ENCODE assay signal across 23 cellular contexts in the genomic region with DNA sequence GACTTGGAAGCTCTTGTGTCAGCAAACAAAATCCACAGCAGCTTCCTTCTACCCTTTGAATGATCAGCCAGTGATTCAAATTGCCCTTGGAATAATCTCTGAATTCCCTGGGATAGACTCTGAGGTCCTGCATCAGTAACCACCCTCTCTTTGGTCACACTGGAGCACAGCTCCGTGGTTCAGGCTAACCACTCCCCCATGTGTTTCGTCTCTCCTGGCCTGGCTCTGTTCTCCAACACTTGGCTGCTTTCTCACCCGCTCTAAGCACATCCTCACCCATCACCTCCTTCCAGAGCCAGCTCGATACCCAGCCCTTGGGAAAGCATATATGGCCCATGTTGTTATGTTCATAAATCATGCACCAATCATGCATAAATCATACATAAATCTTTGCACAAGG.
"Had no signal": no experiment of that assay in that cellular context is flagged by ENCODE, and none has a peak within 500 bp of the region (broad histone marks: within the 10 kb centered on the region; RNA-seq: fewer than 3 reads in every experiment).

No MANE protein-coding gene starts in this region.

- H3K4me1 ChIP-seq: foreskin keratinocyte, left lung, pancreas, psoas muscle had no signal

- H3K27ac ChIP-seq: foreskin keratinocyte, left lung, pancreas, psoas muscle, skin epidermis, transverse colon had no signal

- H3K9me3 Mint-ChIP-seq: activated CD4-positive, alpha-beta memory T cell treated with anti-CD3 and anti-CD28 coated beads for 36 hours; activated naive CD4-positive, alpha-beta T cell treated with anti-CD3 and anti-CD28 coated beads, Interleukin-2, amount 10 ng/mL, durations not matched to agents 7 days and 5 days; activated T-cell treated with anti-CD3 and anti-CD28 coated beads, Interleukin-2, amount 50 U/mL, for 72 hours; mesothelial cell of epicardium; natural killer cell treated with Interleukin-12 subunit alpha and Interleukin-12 subunit beta and Interleukin-15 and Interleukin-18, amount 100 ng/mL, for 72 hours; stimulated activated effector memory CD8-positive, alpha-beta T cell treated with anti-CD3 and anti-CD28 coated beads, Interleukin-12 subunit alpha, Interleukin-12 subunit beta, amount 100 ng/mL, for 72 hours; WTC11 had no signal

- H3K4me3 Mint-ChIP-seq: activated CD4-positive, alpha-beta memory T cell treated with anti-CD3 and anti-CD28 coated beads for 36 hours; activated naive CD4-positive, alpha-beta T cell treated with anti-CD3 and anti-CD28 coated beads, Interleukin-2, amount 10 ng/mL, durations not matched to agents 7 days and 5 days; activated T-cell treated with anti-CD3 and anti-CD28 coated beads, Interleukin-2, amount 50 U/mL, for 72 hours; mesothelial cell of epicardium; natural killer cell treated with Interleukin-12 subunit alpha and Interleukin-12 subunit beta and Interleukin-15 and Interleukin-18, amount 100 ng/mL, for 72 hours; stimulated activated effector memory CD8-positive, alpha-beta T cell treated with anti-CD3 and anti-CD28 coated beads, Interleukin-12 subunit alpha, Interleukin-12 subunit beta, amount 100 ng/mL, for 72 hours; WTC11 had no signal

- H3K27me3 Mint-ChIP-seq: brain had no signal

- H3K27me3 ChIP-seq: foreskin keratinocyte, left lung, pancreas, transverse colon had no signal

- H3K4me1 Mint-ChIP-seq: activated naive CD4-positive, alpha-beta T cell treated with anti-CD3 and anti-CD28 coated beads, Interleukin-2, amount 10 ng/mL, durations not matched to agents 7 days and 5 days; stimulated activated effector memory CD8-positive, alpha-beta T cell treated with anti-CD3 and anti-CD28 coated beads, Interleukin-12 subunit alpha, Interleukin-12 subunit beta, amount 100 ng/mL, for 72 hours had no signal

- H3K9me3 ChIP-seq: left lung, pancreas, psoas muscle, transverse colon had no signal

- DNase-seq: activated CD4-positive, alpha-beta memory T cell treated with anti-CD3 and anti-CD28 coated beads for 36 hours; activated CD4-positive, alpha-beta T cell treated with anti-CD3 and anti-CD28 coated beads for 4 hours; activated effector memory CD4-positive, alpha-beta T cell treated with Interleukin-2 at 50 U/mL for 16 hours; activated naive CD4-positive, alpha-beta T cell treated with anti-CD3 and anti-CD28 coated beads, Interleukin-2, amount 10 ng/mL, durations not matched to agents 7 days and 5 days; activated T-cell treated with anti-CD3 and anti-CD28 coated beads, Interleukin-2, amount 50 U/mL, for 72 hours; aorta; dermis blood vessel endothelial cell; effector CD8-positive, alpha-beta T cell; foreskin keratinocyte; left lung; pancreas; psoas muscle; right cardiac atrium; stimulated activated CD4-positive, alpha-beta T cell treated with anti-CD3 and anti-CD28 coated beads, Interleukin-2, amount 100 ng/mL, for 24 hours; T-helper 1 cell; transverse colon had no signal

- ATAC-seq: foreskin keratinocyte, left lung, pancreas, psoas muscle, right cardiac atrium, WTC11 had no signal

- H3K36me3 Mint-ChIP-seq: activated CD4-positive, alpha-beta memory T cell treated with anti-CD3 and anti-CD28 coated beads for 36 hours; activated naive CD4-positive, alpha-beta T cell treated with anti-CD3 and anti-CD28 coated beads, Interleukin-2, amount 10 ng/mL, durations not matched to agents 7 days and 5 days; brain; mesothelial cell of epicardium; natural killer cell treated with Interleukin-12 subunit alpha and Interleukin-12 subunit beta and Interleukin-15 and Interleukin-18, amount 100 ng/mL, for 72 hours; stimulated activated effector memory CD8-positive, alpha-beta T cell treated with anti-CD3 and anti-CD28 coated beads, Interleukin-12 subunit alpha, Interleukin-12 subunit beta, amount 100 ng/mL, for 72 hours; WTC11 had no signal

- H3K27ac Mint-ChIP-seq: activated CD4-positive, alpha-beta memory T cell treated with anti-CD3 and anti-CD28 coated beads for 36 hours; activated naive CD4-positive, alpha-beta T cell treated with anti-CD3 and anti-CD28 coated beads, Interleukin-2, amount 10 ng/mL, durations not matched to agents 7 days and 5 days; activated T-cell treated with anti-CD3 and anti-CD28 coated beads, Interleukin-2, amount 50 U/mL, for 72 hours; mesothelial cell of epicardium; natural killer cell treated with Interleukin-12 subunit alpha and Interleukin-12 subunit beta and Interleukin-15 and Interleukin-18, amount 100 ng/mL, for 72 hours; stimulated activated effector memory CD8-positive, alpha-beta T cell treated with anti-CD3 and anti-CD28 coated beads, Interleukin-12 subunit alpha, Interleukin-12 subunit beta, amount 100 ng/mL, for 72 hours; WTC11 had no signal

- H3K36me3 ChIP-seq: left lung, pancreas, transverse colon had no signal

- H3K4me3 ChIP-seq: left lung, lung, pancreas, psoas muscle, skin epidermis, transverse colon had no signal
